Comparison of ENCODE assay signal across 1 cellular context in the genomic region with DNA sequence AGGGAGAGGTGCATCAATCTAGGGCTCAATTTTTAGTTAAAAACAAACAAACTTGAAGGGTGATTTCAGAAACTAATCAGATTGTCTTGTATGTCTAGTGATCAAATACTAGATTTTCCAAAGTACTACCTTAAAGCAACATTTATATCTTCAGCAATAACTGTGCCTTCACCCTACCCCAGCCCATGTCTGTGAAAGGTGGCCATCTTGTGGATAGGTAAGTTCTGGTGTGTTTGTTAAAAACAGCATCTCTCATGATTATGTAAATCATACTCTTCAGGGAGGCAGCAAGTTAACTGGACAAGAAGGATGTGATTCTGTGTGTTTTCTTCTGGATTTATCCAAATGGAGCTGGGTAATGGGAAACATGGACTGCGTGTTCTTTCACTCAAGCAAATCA.
TF ChIP-seq lines count a peak whose summit lies in the region.

No MANE protein-coding gene starts in this region.

TF ChIP-seq in GM23338, 12 proteins besides CTCF, POLR2A, EP300 and RAD21 (continued from another document):
- TF ChIP-seq CREB1 (CRISPR knock-in tag; IDR thresholded peaks at IDR 0.05; ENCODE audit: low read depth), result no peak
- TF ChIP-seq REST (IDR thresholded peaks at IDR 0.05; ENCODE audit: unreplicated experiment), result no peak
- TF ChIP-seq ZNF462 (CRISPR knock-in tag; IDR thresholded peaks at IDR 0.05), result no peak
- no peak for TF ChIP-seq ZNF114 (CRISPR knock-in tag; IDR thresholded peaks at IDR 0.05)
- TF ChIP-seq EZH2phosphoT487 (IDR thresholded peaks at IDR 0.05; ENCODE audit: unreplicated experiment), result no peak
- TF ChIP-seq JUNB (IDR thresholded peaks at IDR 0.05; ENCODE audit: unreplicated experiment), result no peak
- no peak for TF ChIP-seq NANOG (IDR thresholded peaks at IDR 0.05; ENCODE audit: borderline replicate concordance)
- TF ChIP-seq EZH2 (IDR thresholded peaks at IDR 0.05; ENCODE audit: low read depth, unreplicated experiment), result no peak
- TF ChIP-seq STAT1 (IDR thresholded peaks at IDR 0.05; ENCODE audit: unreplicated experiment), result no peak
